1 cellular context compared by ENCODE assay signal in genomic region chr2:70243804-70244584, GRCh38.
TF ChIP-seq lines count a peak whose summit lies in the region.

No MANE protein-coding gene starts in this region.

TF ChIP-seq in A549, 52 proteins besides CTCF, POLR2A, EP300 and RAD21:
- TF ChIP-seq EHMT2 (IDR thresholded peaks at IDR 0.05; ENCODE audit: low read depth) (no peak), ZFP36 (IDR thresholded peaks at IDR 0.05; ENCODE audit: borderline replicate concordance, partially characterized antibody) (no peak), HOXB5 (CRISPR knock-in tag; IDR thresholded peaks at IDR 0.05) (no peak), HOXA7 (CRISPR knock-in tag; IDR thresholded peaks at IDR 0.05) (no peak)
